ENCODE assay signal across 8 cellular contexts in genomic region chr7:144391823-144392255, GRCh38. TPM values are rescaled to one million over a fixed set of nuclear protein-coding genes. Genes with fewer than 3 reads are reported as not detected.
A peak's percentile ranks its signal among the peaks of the same experiment; 100 is the strongest.
DNase-seq lines count a peak whose midpoint lies in the region; ATAC-seq, FAIRE-seq and TF ChIP-seq lines count a peak whose summit lies in the region.

No MANE protein-coding gene starts in this region.

- CTCF ChIA-PET in activated B cell treated with CpG ODN at 0.5 μM for 24 hours (lab: Charles Lee), result interaction anchor here (0.6 to 1.5 kb wide), 8 partner anchors 9 to 1328 kb away, joined by 3 to 11 read pairs (median 4); no protein-coding TSS in a partner anchor

- no peak overlapping the region for H3K27ac ChIP-seq in pancreas

- no peaks in the 10 kb centered on the region for H3K9me3 ChIP-seq in pancreas

- peak; percentile 61 for TF ChIP-seq CTCF in HFF-Myc (IDR thresholded peaks at IDR 0.05; ENCODE audit: low read depth, low read length, missing control alignments)
- peak; percentile 82 for TF ChIP-seq CTCF in activated B cell treated with CpG ODN at 0.5 μM for 24 hours (IDR thresholded peaks at IDR 0.05)
- TF ChIP-seq CTCF in pancreas (IDR thresholded peaks at IDR 0.05), result peak; percentile 39 to 61 (median 57)

- no peaks in the 10 kb centered on the region for H3K4me1 ChIP-seq in pancreas

- peaks cover 4% of the 10 kb centered on the region for H3K4me1 Mint-ChIP-seq in activated B cell treated with CpG ODN at 0.5 μM for 24 hours

- no peaks in the 10 kb centered on the region for H3K36me3 ChIP-seq in pancreas

- H3K4me3 ChIP-seq in HFF-Myc (replicated peaks; ENCODE audit: low read depth, low read length) (no peak overlapping the region), pancreas (no peak overlapping the region)

- DNase-seq in ACHN (peak; percentile 81), GM03348 (ENCODE audit: low spot score) (peak; percentile 83), HFF-Myc (ENCODE audit: extremely low read depth, low read depth) (peak; percentile 29), NCI-H1105 (lab: John Stamatoyannopoulos, UW) (peak; percentile 15), activated B cell treated with CpG ODN at 0.5 μM for 24 hours (no peak), foreskin melanocyte (peak; percentile 54), pancreas (peak in 1 of 6 donors; percentile 7)

- intact Hi-C loops in activated B cell treated with CpG ODN at 0.5 μM for 24 hours (cut with micrococcal nuclease), result loop anchor here (1.0 to 10.0 kb wide), 2 partner anchors 45 to 1147 kb away; no protein-coding TSS in a partner anchor
- intact Hi-C loops in pancreas (cut with DNase I), result loop anchor here in 1 of 3 donors (10.0 kb wide), 1 partner anchor 217 kb away; no protein-coding TSS in a partner anchor

- POLR2A ChIA-PET in activated B cell treated with CpG ODN at 0.5 μM for 24 hours (lab: Charles Lee), result interaction anchor here (0.6 kb wide), 1 partner anchor 490 kb away, joined by 5 read pairs; the partner anchor contains the start of gene TCAF1

- H3K27me3 Mint-ChIP-seq in activated B cell treated with CpG ODN at 0.5 μM for 24 hours, result no peaks in the 10 kb centered on the region

- H3K27me3 ChIP-seq in pancreas, result no peaks in the 10 kb centered on the region

- WGBS in pancreas, 2 donors, result 1 to 3% methylated on average over 8 of the region's 8 CpGs

- no peak overlapping the region for H3K27ac Mint-ChIP-seq in activated B cell treated with CpG ODN at 0.5 μM for 24 hours

- H3K4me3 Mint-ChIP-seq in activated B cell treated with CpG ODN at 0.5 μM for 24 hours, result peak overlapping the region; percentile 30

- peak; percentile 67 for ATAC-seq in activated B cell treated with CpG ODN at 0.5 μM for 24 hours (ENCODE audit: low read depth)
- ATAC-seq in pancreas, result peak; percentile 73 to 96 (median 90)
- ATAC-seq in GM21381 (IDR thresholded peaks at IDR 0.05; ENCODE audit: unreplicated experiment), result no peak

- in situ Hi-C loops in ACHN (cut with HindIII; ENCODE audit: low pct_ligation_motif_present, low pct_unique_long_range_greater_than_20kb, low sequenced_read_pairs), result no loop called here

- H3K9me3 Mint-ChIP-seq in activated B cell treated with CpG ODN at 0.5 μM for 24 hours, result no peaks in the 10 kb centered on the region

- peak; percentile 41 for FAIRE-seq in pancreas (lab: Jason Lieb, UNC)

- H3K36me3 Mint-ChIP-seq in activated B cell treated with CpG ODN at 0.5 μM for 24 hours (ENCODE audit: low read depth), result no peaks in the 10 kb centered on the region

RNA-seq across cellular contexts. Expression of gene NOBOX, which starts 11.7 kb away (rescaled TPM):
- total RNA-seq in activated B cell treated with CpG ODN at 0.5 μM for 24 hours (not detected in 2 replicates), pancreas (not detected)
- not detected for polyA plus RNA-seq in pancreas

RNA-seq across cellular contexts. Expression of gene ARHGEF5, which starts 36.6 kb away (rescaled TPM):
- total RNA-seq in activated B cell treated with CpG ODN at 0.5 μM for 24 hours (6.4 and 7.4 TPM in 2 replicates), pancreas (10 to 100 TPM; 14.2 to 28.4 (median 17.3) TPM)
- 1 to 10 TPM; 8.4 to 9.1 TPM for polyA plus RNA-seq in pancreas
